In the genomic region with DNA sequence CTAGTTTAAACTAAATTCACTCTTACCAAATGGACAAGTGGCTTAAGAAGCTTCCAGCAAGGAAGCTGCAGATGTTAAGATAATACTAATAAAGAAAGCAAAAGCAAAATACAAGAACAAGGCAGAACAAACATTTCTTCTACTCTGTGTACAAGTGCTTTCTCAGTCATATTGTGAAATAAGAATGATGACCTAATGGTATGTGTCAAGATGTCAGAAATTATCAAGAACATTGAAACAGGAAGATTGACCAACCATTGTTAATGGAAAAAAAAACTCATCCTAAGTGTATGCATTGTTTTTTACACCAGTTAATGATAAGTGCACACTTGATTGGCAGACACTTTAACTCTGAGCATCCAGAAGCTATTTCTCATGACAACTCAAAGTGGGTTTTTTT, we compare ENCODE assay signal across 13 cellular contexts.
DNase-seq lines count a peak whose midpoint lies in the region; ATAC-seq and TF ChIP-seq lines count a peak whose summit lies in the region.
"Had no signal": no experiment of that assay in that cellular context is flagged by ENCODE, and none has a peak within 500 bp of the region (broad histone marks: within the 10 kb centered on the region; RNA-seq: fewer than 3 reads in every experiment).

No MANE protein-coding gene starts in this region.

- peaks cover 8% of the 10 kb centered on the region for H3K36me3 Mint-ChIP-seq in HFFc6 (ENCODE audit: low read depth)

- H3K27me3 ChIP-seq in adipocyte (replicated peaks; ENCODE audit: control insufficient read depth, insufficient read depth, low read length) (no peaks in the 10 kb centered on the region), tibial nerve (no peaks in the 10 kb centered on the region)

- TF ChIP-seq CTCF in GM10266 (IDR thresholded peaks at IDR 0.05; ENCODE audit: control insufficient read depth, insufficient read depth, low read depth, missing control alignments) (no peak), HFFc6 (IDR thresholded peaks at IDR 0.05) (no peak), tibial nerve (IDR thresholded peaks at IDR 0.05) (no peak)

- no peak overlapping the region for H3K4me3 Mint-ChIP-seq in HFFc6

- ATAC-seq in GM19395 (IDR thresholded peaks at IDR 0.05; ENCODE audit: unreplicated experiment): peak; percentile 89
- ATAC-seq in HG02973 (IDR thresholded peaks at IDR 0.05; ENCODE audit: unreplicated experiment): peak; percentile 98

- H3K27ac Mint-ChIP-seq in HFFc6: no peak overlapping the region

- DNase-seq in GM10266 (ENCODE audit: extremely low spot score) (peak; percentile 34), adipocyte (ENCODE audit: low read depth) (peak; percentile 0), HFFc6 (no peak), NCI-H345 treated with DMSO at 0.1 percent for 48 hours (lab: John Stamatoyannopoulos, UW; ENCODE audit: unreplicated experiment) (no peak), tibial nerve (ENCODE audit: low spot score in 2 of 2) (no peak)
- no peak for DNase-seq in effector CD4-positive, alpha-beta T cell
- DNase-seq: activated T-cell treated with anti-CD3 and anti-CD28 coated beads, Interleukin-2, amount 50 U/mL, for 1 hour; caudate nucleus; glutamatergic neuron; MM.1S had no signal

- H3K9me3 ChIP-seq in adipocyte (ENCODE audit: control insufficient read depth, low read length) (peaks cover 4% of the 10 kb centered on the region), tibial nerve (peaks cover 0 to 13% (median 0%) of the 10 kb centered on the region in 4 donors)

- H3K4me3 ChIP-seq in adipocyte (ENCODE audit: low read length) (peak overlapping the region; percentile 42), tibial nerve (no peak overlapping the region)
- H3K4me3 ChIP-seq: lung had no signal

- H3K9ac ChIP-seq in adipocyte (ENCODE audit: low read length): no peak overlapping the region

- H3K4me1 ChIP-seq in adipocyte (ENCODE audit: control insufficient read depth, insufficient read depth, low read length): peaks cover 4% of the 10 kb centered on the region
- H3K4me1 ChIP-seq in tibial nerve: peaks cover 0 to 3% (median 0%) of the 10 kb centered on the region in 4 donors

- H3K9me3 Mint-ChIP-seq in HFFc6: peaks cover 45% of the 10 kb centered on the region

- H3K36me3 ChIP-seq in adipocyte (ENCODE audit: control insufficient read depth, insufficient read depth, low read length, severe bottlenecking): no peaks in the 10 kb centered on the region
- no peaks in the 10 kb centered on the region for H3K36me3 ChIP-seq in tibial nerve

- no peak for TF ChIP-seq POLR2A in tibial nerve (IDR thresholded peaks at IDR 0.05)

- no peaks in the 10 kb centered on the region; the same call in 1 of the 2 replicates for H3K27me3 Mint-ChIP-seq in HFFc6 (ENCODE audit: insufficient read depth)

- H3K4me1 Mint-ChIP-seq in HFFc6 (ENCODE audit: low read depth): no peaks in the 10 kb centered on the region

- no peak overlapping the region for H3K27ac ChIP-seq in tibial nerve

- TF ChIP-seq EP300 in tibial nerve (IDR thresholded peaks at IDR 0.05): no peak

Comparison
In these comparisons a context has a peak if more than half of its experiments do, and no peak if none do; other contexts are left out.
1. DNase-seq: peak in GM10266 (single experiment) and adipocyte (single experiment); none in HFFc6 (single experiment), NCI-H345 treated with DMSO at 0.1 percent for 48 hours (single experiment), tibial nerve (0 of 2) and effector CD4-positive, alpha-beta T cell (single experiment).